Comparison of ENCODE assay signal across 1 cellular context in genomic region chr6:79699606-79700005, GRCh38.
TF ChIP-seq lines count a peak whose summit lies in the region.

No MANE protein-coding gene starts in this region.

TF ChIP-seq in GM23338, 12 proteins besides CTCF, POLR2A, EP300 and RAD21 (continued from another document):
- TF ChIP-seq ZNF462 (CRISPR knock-in tag; IDR thresholded peaks at IDR 0.05) (no peak), ZNF331 (CRISPR knock-in tag; IDR thresholded peaks at IDR 0.05; ENCODE audit: low read depth) (no peak), ETS1 (IDR thresholded peaks at IDR 0.05) (no peak), EZH2phosphoT487 (IDR thresholded peaks at IDR 0.05; ENCODE audit: unreplicated experiment) (no peak), NANOG (IDR thresholded peaks at IDR 0.05; ENCODE audit: borderline replicate concordance) (no peak), REST (IDR thresholded peaks at IDR 0.05; ENCODE audit: unreplicated experiment) (no peak), CREB1 (CRISPR knock-in tag; IDR thresholded peaks at IDR 0.05; ENCODE audit: low read depth) (no peak), EZH2 (IDR thresholded peaks at IDR 0.05; ENCODE audit: low read depth, unreplicated experiment) (no peak)
